26 cellular contexts compared by ENCODE assay signal in genomic region chr5:1464511-1464910, GRCh38. TPM values are rescaled to one million over a fixed set of nuclear protein-coding genes. Genes with fewer than 3 reads are reported as not detected.
DNase-seq lines count a peak whose midpoint lies in the region; ATAC-seq, FAIRE-seq and TF ChIP-seq lines count a peak whose summit lies in the region.
"Had no signal": no experiment of that assay in that cellular context is flagged by ENCODE, and none has a peak within 500 bp of the region (broad histone marks: within the 10 kb centered on the region; RNA-seq: fewer than 3 reads in every experiment).

No MANE protein-coding gene starts in this region.

- peaks cover 49% of the 10 kb centered on the region for H3K36me3 Mint-ChIP-seq in endothelial cell (ENCODE audit: low read depth, unreplicated experiment)
- H3K36me3 Mint-ChIP-seq in stimulated activated naive B cell treated with anti-CD40 and anti-IgM and Interleukin-4, amounts not matched to agents 10 μg/mL and 1 μg/mL and 100 μg/mL, for 72 hours: peaks cover 75 to 88% of the 10 kb centered on the region in 2 donors

- TF ChIP-seq CTCF in HepG2 (CRISPR knock-in tag; IDR thresholded peaks at IDR 0.05) (no peak), right lobe of liver (IDR thresholded peaks at IDR 0.05) (no peak), RWPE1 (conservative IDR thresholded peaks at IDR 0.05; ENCODE audit: low read depth) (no peak), endothelial cell (IDR thresholded peaks at IDR 0.05; ENCODE audit: unreplicated experiment) (no peak)

- ATAC-seq in HepG2: no peak
- ATAC-seq in right lobe of liver: no peak
- ATAC-seq in stimulated activated naive B cell treated with anti-CD40 and anti-IgM and Interleukin-4, amounts not matched to agents 10 μg/mL and 1 μg/mL and 100 μg/mL, for 72 hours (replicated peaks): no peak
- ATAC-seq in GM21576 (IDR thresholded peaks at IDR 0.05; ENCODE audit: unreplicated experiment): no peak
- ATAC-seq: Panc1 had no signal

- H3K4me3 Mint-ChIP-seq in endothelial cell (ENCODE audit: unreplicated experiment): peak overlapping the region; percentile 74
- no peak overlapping the region for H3K4me3 Mint-ChIP-seq in stimulated activated naive B cell treated with anti-CD40 and anti-IgM and Interleukin-4, amounts not matched to agents 10 μg/mL and 1 μg/mL and 100 μg/mL, for 72 hours
- H3K4me3 Mint-ChIP-seq: CD4-positive, alpha-beta T cell; H9 had no signal

- no peak for DNase-seq in HepG2 (ENCODE audit: low spot score)
- no peak for DNase-seq in right lobe of liver
- no peak for DNase-seq in RWPE1 (ENCODE audit: low spot score)
- DNase-seq in endothelial cell (ENCODE audit: low spot score): no peak
- DNase-seq in stimulated activated naive B cell treated with anti-CD40 and anti-IgM and Interleukin-4, amounts not matched to agents 10 μg/mL and 1 μg/mL and 100 μg/mL, for 72 hours: no peak
- DNase-seq in mesenteric fat pad (ENCODE audit: low spot score): no peak
- no peak for DNase-seq in DMS 273 (lab: John Stamatoyannopoulos, UW; ENCODE audit: unreplicated experiment)
- DNase-seq: Caco-2; H9; NCI-H1092 treated with DMSO at 0.1 percent for 48 hours; NCI-H146; NCI-H2029 treated with DMSO at 0.1 percent for 48 hours; NCI-H226; NCI-H510A treated with DMSO at 0.1 percent for 48 hours; NCI-H748 treated with DMSO at 0.1 percent for 48 hours; NK-92 treated with Interleukin-12 subunit alpha and Interleukin-12 subunit beta, amount 100 ng/mL, for 24 hours had no signal

- TF ChIP-seq EP300 in HepG2 (IDR thresholded peaks at IDR 0.05; ENCODE audit: low read depth in 2 of 2, low read length in 2 of 2): no peak
- TF ChIP-seq EP300 in HepG2 (CRISPR knock-in tag; IDR thresholded peaks at IDR 0.05; ENCODE audit: borderline replicate concordance): no peak

- H3K9ac ChIP-seq in HepG2 (ENCODE audit: insufficient read depth, low read depth, low read length): no peak overlapping the region
- H3K9ac ChIP-seq: BLaER1, KMS-11 had no signal

- H3K79me2 ChIP-seq in HepG2 (ENCODE audit: insufficient read depth, low read length): no peaks in the 10 kb centered on the region

- H2AFZ ChIP-seq in HepG2 (ENCODE audit: low read length): no peak overlapping the region

- H3K27ac Mint-ChIP-seq in endothelial cell (ENCODE audit: unreplicated experiment): no peak overlapping the region
- H3K27ac Mint-ChIP-seq in stimulated activated naive B cell treated with anti-CD40 and anti-IgM and Interleukin-4, amounts not matched to agents 10 μg/mL and 1 μg/mL and 100 μg/mL, for 72 hours: peak overlapping the region; percentile 56
- H3K27ac Mint-ChIP-seq: CD4-positive, alpha-beta T cell had no signal

- peaks cover 3% of the 10 kb centered on the region for H3K4me1 Mint-ChIP-seq in endothelial cell (ENCODE audit: unreplicated experiment)
- H3K4me1 Mint-ChIP-seq in stimulated activated naive B cell treated with anti-CD40 and anti-IgM and Interleukin-4, amounts not matched to agents 10 μg/mL and 1 μg/mL and 100 μg/mL, for 72 hours: peaks cover 10 to 18% of the 10 kb centered on the region in 2 donors

- H3K27me3 Mint-ChIP-seq in endothelial cell (ENCODE audit: unreplicated experiment): peaks cover 17% of the 10 kb centered on the region
- no peaks in the 10 kb centered on the region for H3K27me3 Mint-ChIP-seq in stimulated activated naive B cell treated with anti-CD40 and anti-IgM and Interleukin-4, amounts not matched to agents 10 μg/mL and 1 μg/mL and 100 μg/mL, for 72 hours
- H3K27me3 Mint-ChIP-seq: CD4-positive, alpha-beta T cell had no signal

- TF ChIP-seq RAD21 in HepG2 (CRISPR knock-in tag; IDR thresholded peaks at IDR 0.05): no peak

- H3K9me3 ChIP-seq in HepG2 (ENCODE audit: low read length) (no peaks in the 10 kb centered on the region), right lobe of liver (no peaks in the 10 kb centered on the region)
- H3K9me3 ChIP-seq: Caco-2 had no signal

- POLR2A ChIA-PET in HepG2 (lab: Yijun Ruan, JAX) (no interaction called here), RWPE1 (lab: Yijun Ruan, JAX; ENCODE audit: low non-redundant PET) (no interaction called here)

- H3K9me3 Mint-ChIP-seq in endothelial cell (ENCODE audit: unreplicated experiment): no peaks in the 10 kb centered on the region
- H3K9me3 Mint-ChIP-seq in stimulated activated naive B cell treated with anti-CD40 and anti-IgM and Interleukin-4, amounts not matched to agents 10 μg/mL and 1 μg/mL and 100 μg/mL, for 72 hours: peaks cover 8 to 9% of the 10 kb centered on the region in 2 donors
- H3K9me3 Mint-ChIP-seq: CD4-positive, alpha-beta T cell had no signal

- H3K36me3 ChIP-seq in HepG2 (replicated peaks in 1 of 2; ENCODE audit: control insufficient read depth in 1 of 2, insufficient read depth in 2 of 2, low read length in 2 of 2) (peaks cover 9 to 22% of the 10 kb centered on the region in 2 experiments; a peak in 4 of 5 replicates), right lobe of liver (peaks cover 0 to 4% (median under 1%) of the 10 kb centered on the region in 4 donors)

- intact Hi-C loops in HepG2 (cut with micrococcal nuclease; ENCODE audit: unreplicated experiment): no loop called here
- intact Hi-C loops in right lobe of liver (cut with DNase I): no loop called here

- no TSS peak for BruUV-seq in HepG2 (replicated peaks; lab: Mats Ljungman, UMichigan)

- no peak for FAIRE-seq in HepG2 (lab: Jason Lieb, UNC)
- FAIRE-seq: GM18507 had no signal

- CTCF ChIA-PET in HepG2 (lab: Yijun Ruan, JAX; ENCODE audit: low intra/inter-chr PET ratio, low total read pairs): no interaction called here
- CTCF ChIA-PET in RWPE1 (lab: Yijun Ruan, JAX): no interaction called here

- no peak overlapping the region for H3K4me3 ChIP-seq in HepG2 (replicated peaks in 1 of 3; ENCODE audit: insufficient read depth in 1 of 3, low read depth in 2 of 3, low read length in 3 of 3)
- no peak overlapping the region for H3K4me3 ChIP-seq in right lobe of liver
- H3K4me3 ChIP-seq: BLaER1 had no signal

- H4K20me1 ChIP-seq in HepG2 (ENCODE audit: insufficient read depth, low read length): peaks cover 7% of the 10 kb centered on the region; the same call in 1 of the 2 replicates

- no peak overlapping the region for H3K27ac ChIP-seq in HepG2 (ENCODE audit: extremely low read length, insufficient read depth, low read length)
- no peak overlapping the region for H3K27ac ChIP-seq in right lobe of liver
- peak overlapping the region; percentile 7; the same call in 1 of the 2 replicates for H3K27ac ChIP-seq in RWPE1
- H3K27ac ChIP-seq: BLaER1, HL-60, KMS-11 had no signal

- H3K27me3 ChIP-seq in HepG2 (ENCODE audit: control insufficient read depth in 1 of 2, insufficient read depth in 2 of 2, low read length in 2 of 2) (no peaks in the 10 kb centered on the region), right lobe of liver (no peaks in the 10 kb centered on the region)
- H3K27me3 ChIP-seq: BLaER1 had no signal

- TF ChIP-seq POLR2A in HepG2 (IDR thresholded peaks at IDR 0.05; ENCODE audit: insufficient read depth in 1 of 2, low read depth in 2 of 2, low read length in 2 of 2) (peak in 1 of 2 experiments; percentile 5; a peak in 1 of 4 replicates), right lobe of liver (IDR thresholded peaks at IDR 0.05) (no peak)

- 91% methylated on average over 18 of the region's 18 CpGs for WGBS in HepG2 (ENCODE audit: low lambda C conversion rate)
- WGBS in right lobe of liver (ENCODE audit: insufficient coverage, low coverage, low lambda C conversion rate, missing lambda C conversion rate): 79% methylated on average over 8 of the region's 18 CpGs

- in situ Hi-C loops in HepG2 (cut with HindIII; ENCODE audit: extremely low pct_ligation_motif_present, low pct_unique_long_range_greater_than_20kb): no loop called here

- no peak overlapping the region for H3K4me2 ChIP-seq in HepG2 (ENCODE audit: low read depth, low read length)
- H3K4me2 ChIP-seq: BLaER1, KMS-11 had no signal

- no peaks in the 10 kb centered on the region for H3K4me1 ChIP-seq in HepG2 (ENCODE audit: insufficient read depth, low read length)
- no peaks in the 10 kb centered on the region for H3K4me1 ChIP-seq in right lobe of liver
- H3K4me1 ChIP-seq: Caco-2 had no signal

RNA-seq across cellular contexts. Expression of gene SLC6A3, which starts 19.3 kb away (rescaled TPM):
- total RNA-seq in HepG2 (2016; rRNA removed; fragmentation: Illumina TruSeq; extraction: Trizol) (not detected in 2 replicates), right lobe of liver (not detected), endothelial cell (ENCODE audit: unreplicated experiment) (0.10 TPM), mesenteric fat pad (not detected)
- not detected in 2 replicates for total RNA-seq in HepG2 (2016; cell fraction: cytosol; rRNA removed; fragmentation: Illumina TruSeq; extraction: Trizol; ENCODE audit: low read depth)
- not detected in 2 replicates for total RNA-seq in HepG2 (2016; cell fraction: insoluble cytoplasmic fraction; rRNA removed; fragmentation: Illumina TruSeq; extraction: Trizol)
- total RNA-seq in HepG2 (2016; cell fraction: membrane; rRNA removed; fragmentation: Illumina TruSeq; extraction: Trizol): not detected in 2 replicates
- not detected in 2 replicates for total RNA-seq in HepG2 (2016; cell fraction: nucleus; rRNA removed; fragmentation: Illumina TruSeq; extraction: Trizol)
- polyA plus RNA-seq in HepG2 (2011; rRNA removed): 0.01 and 0.12 TPM in 2 replicates
- 0.03 and 0.06 TPM in 2 replicates for polyA plus RNA-seq in HepG2 (2011; cell fraction: cytosol; rRNA removed)
- 0.18 and 0.36 TPM in 2 replicates for polyA plus RNA-seq in HepG2 (2011; cell fraction: nucleus; rRNA removed)
- 0.15 and 0.17 TPM in 2 replicates for polyA plus RNA-seq in HepG2 (2012)
- not detected in 2 replicates for polyA plus RNA-seq in HepG2 (2016; cell fraction: cytosol; fragmentation: Illumina TruSeq; extraction: Trizol; ENCODE audit: low read depth)
- polyA plus RNA-seq in HepG2 (2016; cell fraction: insoluble cytoplasmic fraction; fragmentation: Illumina TruSeq; extraction: Trizol; ENCODE audit: low read depth): not detected in 2 replicates
- not detected in 2 replicates for polyA plus RNA-seq in HepG2 (2016; cell fraction: membrane; fragmentation: Illumina TruSeq; extraction: Trizol; ENCODE audit: low read depth)
- not detected in 2 replicates for polyA plus RNA-seq in HepG2 (2016; cell fraction: nucleus; fragmentation: Illumina TruSeq; extraction: Trizol; ENCODE audit: insufficient read depth, low read depth)
- 0.12 and 0.14 TPM in 2 replicates for polyA minus RNA-seq in HepG2 (2011; rRNA and poly(A)+ RNA removed; ENCODE audit: low replicate concordance)
- polyA minus RNA-seq in HepG2 (2011; cell fraction: cytosol; rRNA and poly(A)+ RNA removed): not detected in 2 replicates
- polyA minus RNA-seq in HepG2 (2011; cell fraction: nucleus; rRNA and poly(A)+ RNA removed): 0.12 TPM in 1 of 2 replicates, not detected in the other
- total RNA-seq: Caco-2, G401, HT-29, SK-MEL-5 had no signal

RNA-seq across cellular contexts. Expression of gene LPCAT1, which starts 59.2 kb away (rescaled TPM):
- total RNA-seq in HepG2 (2016; rRNA removed; fragmentation: Illumina TruSeq; extraction: Trizol): 16.0 and 29.8 TPM in 2 replicates
- total RNA-seq in HepG2 (2016; cell fraction: cytosol; rRNA removed; fragmentation: Illumina TruSeq; extraction: Trizol; ENCODE audit: low read depth): 5.1 and 9.2 TPM in 2 replicates
- total RNA-seq in HepG2 (2016; cell fraction: insoluble cytoplasmic fraction; rRNA removed; fragmentation: Illumina TruSeq; extraction: Trizol): 14.3 and 34.5 TPM in 2 replicates
- 14.8 and 16.4 TPM in 2 replicates for total RNA-seq in HepG2 (2016; cell fraction: membrane; rRNA removed; fragmentation: Illumina TruSeq; extraction: Trizol)
- 37.9 and 47.2 TPM in 2 replicates for total RNA-seq in HepG2 (2016; cell fraction: nucleus; rRNA removed; fragmentation: Illumina TruSeq; extraction: Trizol)
- 90.6 and 115 TPM in 2 replicates for polyA plus RNA-seq in HepG2 (2011; rRNA removed)
- polyA plus RNA-seq in HepG2 (2011; cell fraction: cytosol; rRNA removed): 65.4 and 69.9 TPM in 2 replicates
- polyA plus RNA-seq in HepG2 (2011; cell fraction: nucleus; rRNA removed): 330 and 361 TPM in 2 replicates
- polyA plus RNA-seq in HepG2 (2012): 104 and 122 TPM in 2 replicates
- 3.8 and 4.2 TPM in 2 replicates for polyA plus RNA-seq in HepG2 (2016; cell fraction: cytosol; fragmentation: Illumina TruSeq; extraction: Trizol; ENCODE audit: low read depth)
- polyA plus RNA-seq in HepG2 (2016; cell fraction: insoluble cytoplasmic fraction; fragmentation: Illumina TruSeq; extraction: Trizol; ENCODE audit: low read depth): 18.3 and 19.5 TPM in 2 replicates
- 9.2 and 10.4 TPM in 2 replicates for polyA plus RNA-seq in HepG2 (2016; cell fraction: membrane; fragmentation: Illumina TruSeq; extraction: Trizol; ENCODE audit: low read depth)
- 89.7 and 92.4 TPM in 2 replicates for polyA plus RNA-seq in HepG2 (2016; cell fraction: nucleus; fragmentation: Illumina TruSeq; extraction: Trizol; ENCODE audit: insufficient read depth, low read depth)
- 56.1 and 65.1 TPM in 2 replicates for polyA minus RNA-seq in HepG2 (2011; rRNA and poly(A)+ RNA removed; ENCODE audit: low replicate concordance)
- 44.6 and 51.7 TPM in 2 replicates for polyA minus RNA-seq in HepG2 (2011; cell fraction: cytosol; rRNA and poly(A)+ RNA removed)
- polyA minus RNA-seq in HepG2 (2011; cell fraction: nucleus; rRNA and poly(A)+ RNA removed): 90.3 and 92.4 TPM in 2 replicates
- 10 to 100 TPM in 3 of 6 experiments, 1 to 10 TPM in 3; 6.9 to 38.6 (median 13.1) TPM for total RNA-seq in right lobe of liver
- total RNA-seq in endothelial cell (ENCODE audit: unreplicated experiment): 81.3 TPM
- 45.7 TPM for total RNA-seq in mesenteric fat pad
